In genomic region chr12:53701518-53702264, GRCh38 we compare ENCODE assay signal across 2 cellular contexts.
TF ChIP-seq lines count a peak whose summit lies in the region.

No MANE protein-coding gene starts in this region.

TF ChIP-seq in HEK293, 187 proteins besides CTCF, POLR2A, EP300 and RAD21 (continued from another document):
- peak; percentile 28; the same call in 1 of the 2 replicates for TF ChIP-seq ZSCAN30 (tag by site-specific recombination; IDR thresholded peaks at IDR 0.05)
- TF ChIP-seq ZNF174 (tag by site-specific recombination; IDR thresholded peaks at IDR 0.05), result no peak
- TF ChIP-seq ZBTB11 (tag by site-specific recombination; conservative IDR thresholded peaks at IDR 0.05; ENCODE audit: low read depth), result peak; percentile 50; the same call in 1 of the 2 replicates

TF ChIP-seq in HepG2, 621 proteins besides CTCF, POLR2A, EP300 and RAD21 (continued from another document and continues in another):
- TF ChIP-seq STAG1 (CRISPR knock-in tag; IDR thresholded peaks at IDR 0.05), result peak; percentile 95
- TF ChIP-seq RFX1 (IDR thresholded peaks at IDR 0.05), result no peak
- no peak for TF ChIP-seq CSRNP2 (CRISPR knock-in tag; conservative IDR thresholded peaks at IDR 0.05; ENCODE audit: low read depth)
- no peak for TF ChIP-seq ZNF564 (CRISPR knock-in tag; IDR thresholded peaks at IDR 0.05)
- no peak for TF ChIP-seq ZNF414 (CRISPR knock-in tag; IDR thresholded peaks at IDR 0.05)
- TF ChIP-seq TAF1 (CRISPR knock-in tag; IDR thresholded peaks at IDR 0.05), result no peak
- TF ChIP-seq ZHX2 (IDR thresholded peaks at IDR 0.05; ENCODE audit: low read depth), result no peak
- no peak for TF ChIP-seq ZHX2 (CRISPR knock-in tag; IDR thresholded peaks at IDR 0.05; ENCODE audit: borderline replicate concordance)
- no peak for TF ChIP-seq JUNB (CRISPR knock-in tag; IDR thresholded peaks at IDR 0.05; ENCODE audit: borderline replicate concordance)
- no peak for TF ChIP-seq BCL6 (CRISPR knock-in tag; IDR thresholded peaks at IDR 0.05)
- TF ChIP-seq AHR (CRISPR knock-in tag; IDR thresholded peaks at IDR 0.05), result 0 out of 2 replicates have a peak, but pooled peaks have one; percentile 38
- no peak for TF ChIP-seq STAT6 (CRISPR knock-in tag; IDR thresholded peaks at IDR 0.05; ENCODE audit: borderline replicate concordance)
- no peak for TF ChIP-seq ZBTB34 (CRISPR knock-in tag; IDR thresholded peaks at IDR 0.05)
- TF ChIP-seq ZNF274 (CRISPR knock-in tag; IDR thresholded peaks at IDR 0.05), result 0 out of 2 replicates have a peak, but pooled peaks have one; percentile 53
- no peak for TF ChIP-seq ZNF782 (CRISPR knock-in tag; IDR thresholded peaks at IDR 0.05; ENCODE audit: borderline replicate concordance)
- peak; percentile 42 for TF ChIP-seq XRCC5 (optimal IDR thresholded peaks at IDR 0.05; ENCODE audit: low read length)
- TF ChIP-seq ZSCAN12 (CRISPR knock-in tag; IDR thresholded peaks at IDR 0.05), result no peak
- no peak for TF ChIP-seq ZNF264 (CRISPR knock-in tag; IDR thresholded peaks at IDR 0.05)
- TF ChIP-seq ELF4 (CRISPR knock-in tag; IDR thresholded peaks at IDR 0.05; ENCODE audit: borderline replicate concordance), result no peak
- TF ChIP-seq PRDM4 (CRISPR knock-in tag; IDR thresholded peaks at IDR 0.05; ENCODE audit: borderline replicate concordance), result no peak
- TF ChIP-seq ZNF317 (CRISPR knock-in tag; IDR thresholded peaks at IDR 0.05), result no peak
- 0 out of 2 replicates have a peak, but pooled peaks have one; percentile 37 for TF ChIP-seq ZBED4 (CRISPR knock-in tag; IDR thresholded peaks at IDR 0.05; ENCODE audit: borderline replicate concordance)
- 0 out of 4 replicates have a peak, but pooled peaks have one; percentile 33 to 35 for TF ChIP-seq HMGXB4 (CRISPR knock-in tag; IDR thresholded peaks at IDR 0.05; ENCODE audit: borderline replicate concordance in 1 of 2, low read depth in 1 of 2)
- TF ChIP-seq NPAS2 (CRISPR knock-in tag; IDR thresholded peaks at IDR 0.05; ENCODE audit: borderline replicate concordance), result no peak
